Comparison of ENCODE assay signal across 17 cellular contexts in genomic region chr22:26564672-26565071, GRCh38. TPM values are rescaled to one million over a fixed set of nuclear protein-coding genes. Genes with fewer than 3 reads are reported as not detected.
"Had no signal": no experiment of that assay in that cellular context is flagged by ENCODE, and none has a peak within 500 bp of the region (broad histone marks: within the 10 kb centered on the region; RNA-seq: fewer than 3 reads in every experiment).

No MANE protein-coding gene starts in this region.

- H3K27ac Mint-ChIP-seq: activated B cell treated with CpG ODN at 0.5 μM for 24 hours; activated CD8-positive, alpha-beta T cell treated with anti-CD3 and anti-CD28 coated beads, Interleukin-2, amount 10 ng/mL, durations not matched to agents 7 days and 5 days; activated naive CD8-positive, alpha-beta T cell treated with anti-CD3 and anti-CD28 coated beads for 36 hours; stimulated activated memory B cell treated with anti-CD40 and anti-IgM and Interleukin-4, amounts not matched to agents 10 μg/mL and 1 μg/mL and 100 μg/mL, for 72 hours; type B pancreatic cell had no signal

- H3K27me3 ChIP-seq: brain microvascular endothelial cell, foreskin keratinocyte had no signal

- ATAC-seq: activated CD8-positive, alpha-beta T cell treated with anti-CD3 and anti-CD28 coated beads, Interleukin-2, amount 10 ng/mL, durations not matched to agents 7 days and 5 days; stimulated activated memory B cell treated with anti-CD40 and anti-IgM and Interleukin-4, amounts not matched to agents 10 μg/mL and 1 μg/mL and 100 μg/mL, for 72 hours had no signal

- H3K36me3 Mint-ChIP-seq: stimulated activated memory B cell treated with anti-CD40 and anti-IgM and Interleukin-4, amounts not matched to agents 10 μg/mL and 1 μg/mL and 100 μg/mL, for 72 hours; type B pancreatic cell had no signal

- DNase-seq: activated B cell treated with CpG ODN at 0.5 μM for 24 hours; activated CD4-positive, alpha-beta T cell treated with anti-CD3 and anti-CD28 coated beads for 48 hours; activated CD8-positive, alpha-beta T cell treated with anti-CD3 and anti-CD28 coated beads, Interleukin-2, amount 10 ng/mL, durations not matched to agents 7 days and 5 days; activated naive CD8-positive, alpha-beta T cell treated with anti-CD3 and anti-CD28 coated beads for 36 hours; amygdala; brain microvascular endothelial cell; cerebellar nuclear complex; effector CD8-positive, alpha-beta T cell had no signal

- H3K27me3 Mint-ChIP-seq: activated B cell treated with CpG ODN at 0.5 μM for 24 hours; activated naive CD8-positive, alpha-beta T cell treated with anti-CD3 and anti-CD28 coated beads for 36 hours; stimulated activated memory B cell treated with anti-CD40 and anti-IgM and Interleukin-4, amounts not matched to agents 10 μg/mL and 1 μg/mL and 100 μg/mL, for 72 hours; type B pancreatic cell had no signal

- H3K27ac ChIP-seq: brain microvascular endothelial cell, foreskin keratinocyte had no signal

- H3K9me3 Mint-ChIP-seq: activated B cell treated with CpG ODN at 0.5 μM for 24 hours; activated naive CD8-positive, alpha-beta T cell treated with anti-CD3 and anti-CD28 coated beads for 36 hours; neural crest cell; stimulated activated memory B cell treated with anti-CD40 and anti-IgM and Interleukin-4, amounts not matched to agents 10 μg/mL and 1 μg/mL and 100 μg/mL, for 72 hours; type B pancreatic cell had no signal

- H3K4me3 Mint-ChIP-seq: activated B cell treated with CpG ODN at 0.5 μM for 24 hours; activated CD8-positive, alpha-beta T cell treated with anti-CD3 and anti-CD28 coated beads, Interleukin-2, amount 10 ng/mL, durations not matched to agents 7 days and 5 days; activated naive CD8-positive, alpha-beta T cell treated with anti-CD3 and anti-CD28 coated beads for 36 hours; neural crest cell; stimulated activated memory B cell treated with anti-CD40 and anti-IgM and Interleukin-4, amounts not matched to agents 10 μg/mL and 1 μg/mL and 100 μg/mL, for 72 hours; type B pancreatic cell had no signal

RNA-seq across cellular contexts. Expression of gene CRYBB1, which starts 53.2 kb away (rescaled TPM):
- total RNA-seq: activated B cell treated with CpG ODN at 0.5 μM for 24 hours; activated CD8-positive, alpha-beta T cell treated with anti-CD3 and anti-CD28 coated beads, Interleukin-2, amount 10 ng/mL, durations not matched to agents 7 days and 5 days; activated naive CD8-positive, alpha-beta T cell treated with anti-CD3 and anti-CD28 coated beads for 36 hours; foreskin keratinocyte; neural crest cell; osteocyte; renal cortical epithelial cell; T-helper 2 cell treated with Interferon-gamma antibody and Interleukin-4, amounts not matched to agents 100 ng/mL and 5 ng/mL, for 36 hours had no signal
- polyA plus RNA-seq: foreskin keratinocyte had no signal

RNA-seq across cellular contexts. Expression of gene CRYBA4, which starts 57.1 kb away (rescaled TPM):
- total RNA-seq: activated B cell treated with CpG ODN at 0.5 μM for 24 hours; activated CD8-positive, alpha-beta T cell treated with anti-CD3 and anti-CD28 coated beads, Interleukin-2, amount 10 ng/mL, durations not matched to agents 7 days and 5 days; activated naive CD8-positive, alpha-beta T cell treated with anti-CD3 and anti-CD28 coated beads for 36 hours; foreskin keratinocyte; lower leg skin; mesenteric fat pad; neural crest cell; osteocyte; renal cortical epithelial cell; T-helper 2 cell treated with Interferon-gamma antibody and Interleukin-4, amounts not matched to agents 100 ng/mL and 5 ng/mL, for 36 hours had no signal
- polyA plus RNA-seq: foreskin keratinocyte had no signal
